8 cellular contexts compared by ENCODE assay signal in the genomic region with DNA sequence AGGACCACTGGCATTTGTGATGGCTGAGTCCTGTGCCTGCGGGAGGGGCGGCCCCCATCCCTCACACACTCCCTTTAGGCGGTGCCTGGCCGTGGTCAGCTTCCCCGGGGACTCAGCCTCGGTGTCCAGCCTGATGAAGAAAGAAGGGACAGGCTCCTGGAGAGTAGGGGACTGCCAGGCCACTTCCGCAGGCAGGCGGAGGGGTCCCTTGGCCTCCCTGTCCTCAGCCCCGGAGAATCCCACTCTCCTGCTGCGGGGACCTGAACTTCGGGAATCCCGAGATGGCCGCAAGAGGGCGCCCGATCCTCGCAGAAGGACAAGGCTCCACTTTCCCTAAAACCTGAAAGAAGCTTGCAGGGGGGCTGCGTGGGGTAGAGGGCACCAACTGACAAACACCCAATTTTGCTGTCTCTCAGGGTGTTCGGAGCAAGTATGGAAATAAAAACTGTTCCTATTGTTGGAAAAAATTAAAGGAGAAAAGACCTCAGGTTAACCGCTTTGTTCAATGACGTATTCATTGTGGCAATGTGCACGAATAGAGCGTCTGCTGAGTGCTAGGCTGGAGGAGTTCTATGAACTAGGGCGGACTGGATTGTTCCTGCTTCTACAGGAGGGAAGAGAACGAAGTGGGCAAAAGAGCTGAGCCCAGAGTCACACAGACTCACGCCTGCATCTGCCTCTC.
DNase-seq lines count a peak whose midpoint lies in the region; ATAC-seq and TF ChIP-seq lines count a peak whose summit lies in the region.

No MANE protein-coding gene starts in this region.

- no peak for TF ChIP-seq POLR2A in prostate gland (IDR thresholded peaks at IDR 0.05)

- POLR2A ChIA-PET in AG04450 (lab: Yijun Ruan, JAX) (no interaction called here), OCI-LY7 (lab: Charles Lee) (no interaction called here)

- H3K4me2 ChIP-seq in OCI-LY7 (ENCODE audit: low read length) = no peak overlapping the region

- DNase-seq in AG04450 (ENCODE audit: low read depth, low spot score) (no peak), OCI-LY7 (ENCODE audit: low spot score) (peak; percentile 34), cardiac muscle cell (ENCODE audit: low read depth in 1 of 2, low spot score in 1 of 2) (peak; percentile 43 to 76), prostate gland (ENCODE audit: low spot score) (peak; percentile 62)
- peak; percentile 43 for DNase-seq in activated naive CD4-positive, alpha-beta T cell treated with Interleukin-2 at 50 U/mL for 16 hours

- no peaks in the 10 kb centered on the region for H3K27me3 ChIP-seq in AG04450 (ENCODE audit: control insufficient read depth, insufficient read depth, low read length)
- peaks cover 57% of the 10 kb centered on the region for H3K27me3 ChIP-seq in cardiac muscle cell
- no peaks in the 10 kb centered on the region for H3K27me3 ChIP-seq in prostate gland (replicated peaks; ENCODE audit: insufficient read depth)

- ATAC-seq in HG02678 (IDR thresholded peaks at IDR 0.05; ENCODE audit: unreplicated experiment) (no peak), GM19452 (IDR thresholded peaks at IDR 0.05; ENCODE audit: unreplicated experiment) (no peak)

- no peaks in the 10 kb centered on the region for H4K20me1 ChIP-seq in OCI-LY7 (ENCODE audit: insufficient read depth, low read length)

- no peaks in the 10 kb centered on the region for H3K4me1 ChIP-seq in OCI-LY7 (ENCODE audit: insufficient read depth, low read length, poor library complexity, severe bottlenecking)
- peaks cover 5% of the 10 kb centered on the region for H3K4me1 ChIP-seq in cardiac muscle cell (ENCODE audit: low read depth)
- no peaks in the 10 kb centered on the region for H3K4me1 ChIP-seq in prostate gland (replicated peaks)

- H3K36me3 ChIP-seq in OCI-LY7 (ENCODE audit: insufficient read depth, low read length) (no peaks in the 10 kb centered on the region), cardiac muscle cell (no peaks in the 10 kb centered on the region), prostate gland (no peaks in the 10 kb centered on the region)

- H3K4me3 ChIP-seq in AG04450 (ENCODE audit: low read depth, low read length) (no peak overlapping the region), GM12875 (ENCODE audit: low read depth, low read length) (no peak overlapping the region), OCI-LY7 (ENCODE audit: low read depth, low read length, poor library complexity, severe bottlenecking) (no peak overlapping the region), cardiac muscle cell (no peak overlapping the region), prostate gland (no peak overlapping the region)

- H3K9me2 ChIP-seq in OCI-LY7 (ENCODE audit: insufficient read depth, low read length) = no peaks in the 10 kb centered on the region

- TF ChIP-seq CTCF in AG04450 (IDR thresholded peaks at IDR 0.05; ENCODE audit: low read depth, low read length) (peak; percentile 77), GM12875 (IDR thresholded peaks at IDR 0.05; ENCODE audit: borderline replicate concordance, insufficient read depth, low read depth, low read length) (peak; percentile 74), OCI-LY7 (conservative IDR thresholded peaks at IDR 0.05; ENCODE audit: low read length) (peak; percentile 86), cardiac muscle cell (IDR thresholded peaks at IDR 0.05; ENCODE audit: low read depth, low read length) (peak; percentile 88), prostate gland (IDR thresholded peaks at IDR 0.05) (peak; percentile 63 to 89 (median 72))

- CTCF ChIA-PET in AG04450 (lab: Charles Lee) = interaction anchor here (0.6 to 6.3 kb wide), 10 partner anchors 13 to 1675 kb away, joined by 3 to 120 read pairs (median 4); no protein-coding TSS in a partner anchor
- CTCF ChIA-PET in OCI-LY7 (lab: Charles Lee; ENCODE audit: unreplicated experiment) = interaction anchor here (0.6 kb wide), 2 partner anchors 11 to 444 kb away, joined by 3 read pairs; no protein-coding TSS in a partner anchor

- H3K9me3 ChIP-seq in AG04450 (ENCODE audit: control insufficient read depth, insufficient read depth, low read length) (no peaks in the 10 kb centered on the region), OCI-LY7 (ENCODE audit: low read length) (no peaks in the 10 kb centered on the region), cardiac muscle cell (ENCODE audit: low read depth) (no peaks in the 10 kb centered on the region), prostate gland (no peaks in the 10 kb centered on the region)

- no peaks in the 10 kb centered on the region for H3K79me2 ChIP-seq in OCI-LY7 (ENCODE audit: insufficient read depth, low read depth, low read length)

- no TSS peak for BruUV-seq in OCI-LY7 (replicated peaks; lab: Mats Ljungman, UMichigan)

- H3K27ac ChIP-seq in AG04450 (ENCODE audit: low read depth, low read length) (no peak overlapping the region), OCI-LY7 (ENCODE audit: low read depth, low read length, poor library complexity, severe bottlenecking) (no peak overlapping the region), cardiac muscle cell (no peak overlapping the region), prostate gland (no peak overlapping the region)

- no peak overlapping the region for H2AFZ ChIP-seq in OCI-LY7 (ENCODE audit: low read length)

- 19% methylated on average over 23 of the region's 25 CpGs for WGBS in prostate gland

- intact Hi-C loops in OCI-LY7 (cut with micrococcal nuclease; ENCODE audit: unreplicated experiment) (no loop called here), prostate gland (cut with DNase I) (no loop called here)
